In genomic region chr22:46043339-46043738, GRCh38 we compare ENCODE assay signal across 8 cellular contexts.
DNase-seq lines count a peak whose midpoint lies in the region; ATAC-seq, FAIRE-seq and TF ChIP-seq lines count a peak whose summit lies in the region.

No MANE protein-coding gene starts in this region.

- H3K4me1 ChIP-seq in DND-41 (ENCODE audit: insufficient read depth, low read length) (peaks cover 26% of the 10 kb centered on the region), psoas muscle (peaks cover 76% of the 10 kb centered on the region), OCI-LY7 (ENCODE audit: insufficient read depth, low read length, poor library complexity, severe bottlenecking) (peaks cover 22% of the 10 kb centered on the region)

- no peaks in the 10 kb centered on the region for H3K36me3 ChIP-seq in DND-41 (ENCODE audit: insufficient read depth, low read length)
- H3K36me3 ChIP-seq in psoas muscle (ENCODE audit: insufficient read depth in 1 of 2, low read depth in 1 of 2) = no peaks in the 10 kb centered on the region
- H3K36me3 ChIP-seq in OCI-LY7 (ENCODE audit: insufficient read depth, low read length) = no peaks in the 10 kb centered on the region

- H3K27ac ChIP-seq in DND-41 (ENCODE audit: low read length) (peak overlapping the region; percentile 74), psoas muscle (peak overlapping the region; percentile 99), OCI-LY7 (ENCODE audit: low read depth, low read length, poor library complexity, severe bottlenecking) (no peak overlapping the region)

- peak overlapping the region; percentile 81 for H3K9ac ChIP-seq in DND-41 (ENCODE audit: low read depth, low read length)

- FAIRE-seq in urothelium cell line (lab: Jason Lieb, UNC) = no peak

- H3K9me3 ChIP-seq in DND-41 (ENCODE audit: insufficient read depth, low read length, severe bottlenecking) (no peaks in the 10 kb centered on the region), psoas muscle (no peaks in the 10 kb centered on the region), OCI-LY7 (ENCODE audit: low read length) (no peaks in the 10 kb centered on the region)

- DNase-seq in DND-41 (no peak), fibroblast of the aortic adventitia (ENCODE audit: low read depth) (no peak), psoas muscle (no peak), urothelium cell line (ENCODE audit: low spot score) (no peak), OCI-LY7 (ENCODE audit: low spot score) (no peak), HEK293T (ENCODE audit: extremely low spot score) (no peak)

- WGBS in psoas muscle, 3 donors = 51 to 66% (median 52%) methylated on average over 7 of the region's 7 CpGs

- BruUV-seq in OCI-LY7 (replicated peaks; lab: Mats Ljungman, UMichigan) = no TSS peak

- ATAC-seq in DND-41 (ENCODE audit: insufficient read depth, low read depth) (no peak), psoas muscle (no peak), HG03280 (IDR thresholded peaks at IDR 0.05; ENCODE audit: unreplicated experiment) (no peak)

- H3K27me3 ChIP-seq in DND-41 (ENCODE audit: insufficient read depth, low read length, poor library complexity) (no peaks in the 10 kb centered on the region), psoas muscle (ENCODE audit: insufficient read depth in 3 of 3, low read length in 2 of 3) (no peaks in the 10 kb centered on the region)

- no peak for TF ChIP-seq CTCF in DND-41 (IDR thresholded peaks at IDR 0.05; ENCODE audit: borderline replicate concordance, extremely low read depth, low read length, poor library complexity, severe bottlenecking)
- TF ChIP-seq CTCF in WI38 (IDR thresholded peaks at IDR 0.05; ENCODE audit: low read depth, low read length) = no peak
- no peak for TF ChIP-seq CTCF in fibroblast of the aortic adventitia (IDR thresholded peaks at IDR 0.05; ENCODE audit: insufficient read depth, low read length)
- TF ChIP-seq CTCF in psoas muscle (IDR thresholded peaks at IDR 0.05) = no peak
- no peak for TF ChIP-seq CTCF in OCI-LY7 (conservative IDR thresholded peaks at IDR 0.05; ENCODE audit: low read length)

- H3K4me3 ChIP-seq in DND-41 (ENCODE audit: low read depth in 1 of 2, low read length in 2 of 2) (peak overlapping the region in 1 of 2 experiments; percentile 63; a peak in 1 of 4 replicates), WI38 (ENCODE audit: low read depth, low read length) (peak overlapping the region; percentile 71), fibroblast of the aortic adventitia (ENCODE audit: low read depth, low read length) (peak overlapping the region; percentile 71), psoas muscle (peak overlapping the region; percentile 82), OCI-LY7 (ENCODE audit: low read depth, low read length, poor library complexity, severe bottlenecking) (no peak overlapping the region)

- POLR2A ChIA-PET in OCI-LY7 (lab: Charles Lee) = no interaction called here
- POLR2A ChIA-PET in HEK293T (lab: Yijun Ruan, JAX) = no interaction called here

- H3K79me2 ChIP-seq in DND-41 (ENCODE audit: insufficient read depth, low read length) (peaks cover 5% of the 10 kb centered on the region), OCI-LY7 (ENCODE audit: insufficient read depth, low read depth, low read length) (no peaks in the 10 kb centered on the region)

- intact Hi-C loops in psoas muscle (cut with DNase I) (no loop called here), OCI-LY7 (cut with micrococcal nuclease; ENCODE audit: unreplicated experiment) (no loop called here)

- peak overlapping the region; percentile 76 for H3K4me2 ChIP-seq in DND-41 (ENCODE audit: insufficient read depth, low read length)
- H3K4me2 ChIP-seq in OCI-LY7 (ENCODE audit: low read length) = no peak overlapping the region

- H4K20me1 ChIP-seq in DND-41 (ENCODE audit: insufficient read depth, low read length) = no peaks in the 10 kb centered on the region
- no peaks in the 10 kb centered on the region for H4K20me1 ChIP-seq in OCI-LY7 (ENCODE audit: insufficient read depth, low read length)

- CTCF ChIA-PET in OCI-LY7 (lab: Charles Lee; ENCODE audit: unreplicated experiment) (interaction anchor here (0.6 kb wide), 1 partner anchor 46 kb away, joined by 3 read pairs; no protein-coding TSS in a partner anchor), HEK293T (lab: Yijun Ruan, JAX) (interaction anchor here (1.5 kb wide), 1 partner anchor 37 kb away, joined by 4 read pairs; no protein-coding TSS in a partner anchor)

- peak overlapping the region; percentile 91; the same call in 1 of the 2 replicates for H2AFZ ChIP-seq in DND-41 (ENCODE audit: low read depth, low read length)
- H2AFZ ChIP-seq in OCI-LY7 (ENCODE audit: low read length) = no peak overlapping the region

- H3K9me2 ChIP-seq in OCI-LY7 (ENCODE audit: insufficient read depth, low read length) = no peaks in the 10 kb centered on the region

TF ChIP-seq in HEK293T, 16 proteins besides CTCF, POLR2A, EP300 and RAD21:
- no peak for TF ChIP-seq BHLHE40 (IDR thresholded peaks at IDR 0.05; ENCODE audit: borderline replicate concordance)
- TF ChIP-seq ELF4 (IDR thresholded peaks at IDR 0.05) = no peak
- no peak for TF ChIP-seq FOXA1 (IDR thresholded peaks at IDR 0.05)
- no peak for TF ChIP-seq ZNF384 (IDR thresholded peaks at IDR 0.05)
- TF ChIP-seq L3MBTL2 (conservative IDR thresholded peaks at IDR 0.05) = no peak
- TF ChIP-seq SUZ12 (IDR thresholded peaks at IDR 0.05) = no peak
- no peak for TF ChIP-seq FOXK2 (IDR thresholded peaks at IDR 0.05)
- TF ChIP-seq CTBP1 (IDR thresholded peaks at IDR 0.05; ENCODE audit: borderline replicate concordance) = no peak
- no peak for TF ChIP-seq LEF1 (IDR thresholded peaks at IDR 0.05; ENCODE audit: borderline replicate concordance)
- no peak for TF ChIP-seq FOXM1 (IDR thresholded peaks at IDR 0.05; ENCODE audit: borderline replicate concordance)
- TF ChIP-seq TARDBP (IDR thresholded peaks at IDR 0.05) = no peak
- no peak for TF ChIP-seq ARNT (IDR thresholded peaks at IDR 0.05)
- no peak for TF ChIP-seq NFRKB (IDR thresholded peaks at IDR 0.05)
- no peak for TF ChIP-seq PKNOX1 (IDR thresholded peaks at IDR 0.05)
- TF ChIP-seq SP1 (IDR thresholded peaks at IDR 0.05) = no peak
- no peak for TF ChIP-seq HDGF (IDR thresholded peaks at IDR 0.05; ENCODE audit: borderline replicate concordance)
TF ChIP-seq in HEK293T: peak in this region for 0.
